In the genomic region with DNA sequence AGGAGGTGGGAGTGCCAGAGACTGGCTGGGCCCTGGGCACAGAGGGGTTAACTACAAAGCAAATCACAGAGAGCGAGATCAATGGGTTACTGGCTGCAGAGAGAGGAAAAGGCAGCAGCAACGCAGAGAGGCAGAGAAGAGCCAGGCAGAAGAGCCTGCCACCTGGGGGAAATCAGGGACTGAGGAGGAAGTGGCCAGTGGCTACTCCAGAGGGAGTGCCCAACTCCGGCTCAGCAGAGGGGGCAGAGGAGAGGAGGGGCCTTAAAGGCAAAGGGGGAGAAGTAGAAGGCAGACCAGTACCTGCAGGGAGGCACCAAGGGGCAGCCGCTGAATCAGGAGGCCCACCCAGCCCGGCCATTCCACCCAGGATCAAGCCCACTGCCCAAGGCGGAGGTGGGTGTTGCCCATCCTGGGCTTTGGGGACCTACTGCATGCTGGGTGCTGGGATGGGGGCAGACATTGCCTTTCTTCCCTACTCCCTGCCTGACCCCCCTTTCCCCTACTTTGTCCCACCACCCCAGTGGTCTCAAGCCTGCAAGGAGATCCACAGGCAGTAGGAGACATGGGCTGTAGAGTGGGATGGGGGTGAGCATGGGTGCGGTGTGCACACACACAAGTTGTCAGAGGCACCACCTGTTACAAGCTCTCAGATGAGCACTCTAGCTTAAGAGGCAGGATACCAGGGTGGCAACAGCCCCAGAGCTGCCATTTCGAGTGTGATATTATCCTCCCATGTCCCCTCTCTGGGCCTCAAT, we compare ENCODE assay signal across 29 cellular contexts. TPM values are rescaled to one million over a fixed set of nuclear protein-coding genes. Genes with fewer than 3 reads are reported as not detected.
DNase-seq lines count a peak whose midpoint lies in the region; TF ChIP-seq lines count a peak whose summit lies in the region.
"Had no signal": no experiment of that assay in that cellular context is flagged by ENCODE, and none has a peak within 500 bp of the region (broad histone marks: within the 10 kb centered on the region; RNA-seq: fewer than 3 reads in every experiment).

No MANE protein-coding gene starts in this region.

- peak overlapping the region; percentile 29 for H3K9ac ChIP-seq in neural cell (ENCODE audit: low read length)
- H3K9ac ChIP-seq: KMS-11 had no signal

- H4K20me1 ChIP-seq in neural cell (ENCODE audit: insufficient read depth), result no peaks in the 10 kb centered on the region

- CTCF ChIA-PET in CD8-positive, alpha-beta memory T cell (lab: Charles Lee), result interaction anchor here (1.8 kb wide), 1 partner anchor 143 kb away, joined by 4 read pairs; no protein-coding TSS in a partner anchor

- POLR2A ChIA-PET in CD8-positive, alpha-beta memory T cell (lab: Charles Lee), result no interaction called here

- H3K27me3 ChIP-seq in neural cell (ENCODE audit: insufficient read depth, low read depth, low read length) (peaks cover 56% of the 10 kb centered on the region), ovary (no peaks in the 10 kb centered on the region)
- H3K27me3 ChIP-seq in CD8-positive, alpha-beta memory T cell (ENCODE audit: insufficient read depth, low read length, poor library complexity, severe bottlenecking), result no peaks in the 10 kb centered on the region
- H3K27me3 ChIP-seq: ascending aorta had no signal

- DNase-seq in DMS53 (lab: John Stamatoyannopoulos, UW), result peak; percentile 28
- no peak for DNase-seq in DMS53 treated with DMSO at 0.1 percent for 48 hours (lab: John Stamatoyannopoulos, UW; ENCODE audit: unreplicated experiment)
- peak; percentile 41 for DNase-seq in NCI-H510A treated with DMSO at 0.1 percent for 48 hours (lab: John Stamatoyannopoulos, UW)
- DNase-seq in glutamatergic neuron, result no peak
- DNase-seq in ovary, result no peak
- DNase-seq in CD8-positive, alpha-beta memory T cell, result no peak
- DNase-seq in AG20443 (ENCODE audit: low spot score), result no peak
- DNase-seq: activated CD4-positive, alpha-beta T cell treated with anti-CD3 and anti-CD28 coated beads, Interleukin-2, amount 50 U/mL, for 1 hour; AML-193; dorsolateral prefrontal cortex; heart left ventricle; immature natural killer cell; NCI-H1694 treated with DMSO at 0.1 percent for 48 hours; NCI-H774; Right ventricle myocardium superior; spleen; stimulated activated CD4-positive, alpha-beta T cell treated with anti-CD3 and anti-CD28 coated beads, Interleukin-4, amount 100 ng/mL, for 4 hours; stomach; T-helper 2 cell; transverse colon had no signal

- no peaks in the 10 kb centered on the region for H3K36me3 Mint-ChIP-seq in glutamatergic neuron (ENCODE audit: unreplicated experiment)
- H3K36me3 Mint-ChIP-seq in CD8-positive, alpha-beta memory T cell, result no peaks in the 10 kb centered on the region
- H3K36me3 Mint-ChIP-seq: activated naive CD8-positive, alpha-beta T cell; immature natural killer cell had no signal

- whole genome bisulfite sequencing in ovary, 3 donors, result 54 to 61% (median 60%) methylated on average over 8 of the region's 8 CpGs

- TF ChIP-seq POLR2A in ovary (IDR thresholded peaks at IDR 0.05), result no peak

- H3K4me2 ChIP-seq in neural cell (ENCODE audit: low read length), result no peak overlapping the region
- H3K4me2 ChIP-seq: KMS-11 had no signal

- no peaks in the 10 kb centered on the region for H3K79me2 ChIP-seq in neural cell (replicated peaks; ENCODE audit: insufficient read depth, low read length)

- H3F3A ChIP-seq in neural cell (ENCODE audit: insufficient read depth, low read length, poor library complexity, severe bottlenecking), result no peaks in the 10 kb centered on the region

- peaks cover 8% of the 10 kb centered on the region for H3K9me3 Mint-ChIP-seq in glutamatergic neuron (ENCODE audit: unreplicated experiment)
- H3K9me3 Mint-ChIP-seq in CD8-positive, alpha-beta memory T cell, result no peaks in the 10 kb centered on the region
- H3K9me3 Mint-ChIP-seq: activated T-helper 17 cell treated with anti-CD3 and anti-CD28 coated beads, Interleukin-2, amount 50 U/mL, for 72 hours; immature natural killer cell had no signal

- no peak overlapping the region for H3K27ac Mint-ChIP-seq in glutamatergic neuron (ENCODE audit: unreplicated experiment)
- H3K27ac Mint-ChIP-seq in CD8-positive, alpha-beta memory T cell, result peak overlapping the region in 1 of 8 donors; percentile 48
- H3K27ac Mint-ChIP-seq: activated naive CD8-positive, alpha-beta T cell; activated T-helper 17 cell treated with anti-CD3 and anti-CD28 coated beads, Interleukin-2, amount 50 U/mL, for 72 hours; immature natural killer cell had no signal

- peaks cover 6% of the 10 kb centered on the region for H3K4me1 ChIP-seq in ovary (ENCODE audit: insufficient read depth)
- peaks cover 17% of the 10 kb centered on the region for H3K4me1 ChIP-seq in CD8-positive, alpha-beta memory T cell (ENCODE audit: insufficient read depth, low read length)

- H3K9me3 ChIP-seq in neural cell (ENCODE audit: low read length) (no peaks in the 10 kb centered on the region), ovary (no peaks in the 10 kb centered on the region)
- H3K9me3 ChIP-seq in CD8-positive, alpha-beta memory T cell (ENCODE audit: low read length), result no peaks in the 10 kb centered on the region
- H3K9me3 ChIP-seq: ascending aorta, heart left ventricle, spleen, stomach, transverse colon had no signal

- H3K36me3 ChIP-seq in neural cell (ENCODE audit: insufficient read depth, low read length), result no peaks in the 10 kb centered on the region
- H3K36me3 ChIP-seq in ovary, result no peaks in the 10 kb centered on the region
- no peaks in the 10 kb centered on the region for H3K36me3 ChIP-seq in CD8-positive, alpha-beta memory T cell (ENCODE audit: insufficient read depth, low read length)
- H3K36me3 ChIP-seq: ascending aorta, heart left ventricle, spleen, stomach, transverse colon had no signal

- intact Hi-C loops in ovary (cut with DNase I), result loop anchor here in 1 of 4 donors (5.0 kb wide), 1 partner anchor 40 kb away; no protein-coding TSS in a partner anchor

- H3K27ac ChIP-seq in neural cell (ENCODE audit: low read length) (no peak overlapping the region), ovary (no peak overlapping the region)
- no peak overlapping the region for H3K27ac ChIP-seq in CD8-positive, alpha-beta memory T cell (ENCODE audit: low read depth, low read length)
- H3K27ac ChIP-seq: 22Rv1, ascending aorta, dorsolateral prefrontal cortex, epithelial cell of prostate, heart left ventricle, KMS-11, spleen, stomach, transverse colon had no signal

- H3K27me3 Mint-ChIP-seq in glutamatergic neuron (ENCODE audit: unreplicated experiment), result peaks cover 27% of the 10 kb centered on the region
- H3K27me3 Mint-ChIP-seq in CD8-positive, alpha-beta memory T cell, result peaks cover 13 to 26% of the 10 kb centered on the region in 2 donors

- H3K4me1 Mint-ChIP-seq in glutamatergic neuron (ENCODE audit: low read depth, unreplicated experiment), result peaks cover 6% of the 10 kb centered on the region
- peaks cover 11 to 23% (median 15%) of the 10 kb centered on the region in 3 donors for H3K4me1 Mint-ChIP-seq in CD8-positive, alpha-beta memory T cell
- H3K4me1 Mint-ChIP-seq: activated T-helper 17 cell treated with anti-CD3 and anti-CD28 coated beads, Interleukin-2, amount 50 U/mL, for 72 hours had no signal

- H3K4me3 Mint-ChIP-seq in glutamatergic neuron (ENCODE audit: unreplicated experiment), result peak overlapping the region; percentile 48
- peak overlapping the region in 1 of 7 donors; percentile 48 for H3K4me3 Mint-ChIP-seq in CD8-positive, alpha-beta memory T cell
- H3K4me3 Mint-ChIP-seq: activated naive CD8-positive, alpha-beta T cell; activated T-helper 17 cell treated with anti-CD3 and anti-CD28 coated beads, Interleukin-2, amount 50 U/mL, for 72 hours had no signal

- TF ChIP-seq CTCF in glutamatergic neuron (IDR thresholded peaks at IDR 0.05; ENCODE audit: partially characterized antibody, unreplicated experiment), result no peak
- TF ChIP-seq CTCF in neural cell (IDR thresholded peaks at IDR 0.05; ENCODE audit: poor library complexity, severe bottlenecking), result peak; percentile 25
- TF ChIP-seq CTCF in ovary (IDR thresholded peaks at IDR 0.05), result no peak

- H3K9me2 ChIP-seq in neural cell (ENCODE audit: insufficient read depth, low read length), result no peaks in the 10 kb centered on the region

- H2AFZ ChIP-seq in neural cell (ENCODE audit: low read depth, low read length), result no peak overlapping the region

- TF ChIP-seq EP300 in neural cell (conservative IDR thresholded peaks at IDR 0.05; ENCODE audit: poor library complexity, severe bottlenecking) (no peak), ovary (IDR thresholded peaks at IDR 0.05) (no peak)

- peak; percentile 13 for TF ChIP-seq RAD21 in neural cell (conservative IDR thresholded peaks at IDR 0.05)

- peak overlapping the region; percentile 30 for H3K4me3 ChIP-seq in neural cell (ENCODE audit: low read length)
- H3K4me3 ChIP-seq in ovary, result no peak overlapping the region
- H3K4me3 ChIP-seq in CD8-positive, alpha-beta memory T cell (ENCODE audit: low read length), result no peak overlapping the region
- H3K4me3 ChIP-seq: ascending aorta, dorsolateral prefrontal cortex, heart left ventricle, spleen, stomach, transverse colon had no signal

TF ChIP-seq in neural cell, 6 proteins besides CTCF, POLR2A, EP300 and RAD21:
- TF ChIP-seq EZH2 (IDR thresholded peaks at IDR 0.05; ENCODE audit: borderline replicate concordance, insufficient read depth, low read length, poor library complexity, severe bottlenecking) (no peak), SMC3 (conservative IDR thresholded peaks at IDR 0.05; ENCODE audit: poor library complexity) (peak; percentile 29)

RNA-seq across cellular contexts. Expression of gene GALR3, which starts 0.9 kb away (rescaled TPM):
- total RNA-seq in glutamatergic neuron (ENCODE audit: unreplicated experiment) (not detected), ovary (not detected)
- polyA plus RNA-seq in neural cell (0.73 TPM in 1 of 2 replicates, not detected in the other), ovary (not detected)
- polyA minus RNA-seq in neural cell, result not detected in 2 replicates
- not detected for total RNA-seq in CD8-positive, alpha-beta memory T cell
- not detected for polyA plus RNA-seq in CD8-positive, alpha-beta memory T cell
- total RNA-seq: activated T-helper 17 cell treated with anti-CD3 and anti-CD28 coated beads, Interleukin-2, amount 50 U/mL, for 72 hours; ascending aorta; heart left ventricle; liver; omental fat pad; Right ventricle myocardium superior; spleen; stomach; transverse colon had no signal
- polyA plus RNA-seq: heart left ventricle, immature natural killer cell, liver, spleen, stomach had no signal

RNA-seq across cellular contexts. Expression of gene GCAT, which starts 14.5 kb away (rescaled TPM):
- total RNA-seq in glutamatergic neuron (ENCODE audit: unreplicated experiment) (11.9 TPM), ovary (10 to 100 TPM in 3 of 7 donors, 1 to 10 TPM in 4; 2.3 to 17.7 (median 9.9) TPM)
- polyA plus RNA-seq in neural cell (12.2 and 13.0 TPM in 2 replicates), ovary (10 to 100 TPM in 1 of 2 donors, 1 to 10 TPM in 1; 2.6 to 10.6 TPM)
- 11.9 and 12.2 TPM in 2 replicates for polyA minus RNA-seq in neural cell
- total RNA-seq in CD8-positive, alpha-beta memory T cell, result 10 to 100 TPM in 1 of 2 experiments, 1 to 10 TPM in 1; 9.3 to 10.0 TPM
- 1.6 TPM for polyA plus RNA-seq in CD8-positive, alpha-beta memory T cell

RNA-seq across cellular contexts. Expression of gene ANKRD54, which starts 21.9 kb away (rescaled TPM):
- total RNA-seq in glutamatergic neuron (ENCODE audit: unreplicated experiment), result 26.7 TPM
- 92.4 and 127 TPM in 2 replicates for polyA plus RNA-seq in neural cell
- polyA minus RNA-seq in neural cell, result 51.2 and 59.2 TPM in 2 replicates
- total RNA-seq in ovary, result 10 to 100 TPM; 28.5 to 48.6 (median 36.2) TPM
- 10 to 100 TPM; 14.4 to 24.4 TPM for polyA plus RNA-seq in ovary
- total RNA-seq in CD8-positive, alpha-beta memory T cell, result 10 to 100 TPM; 27.6 to 28.7 TPM
- polyA plus RNA-seq in CD8-positive, alpha-beta memory T cell, result 11.9 TPM

RNA-seq across cellular contexts. Expression of gene EIF3L, which starts 27.0 kb away (rescaled TPM):
- total RNA-seq in glutamatergic neuron (ENCODE audit: unreplicated experiment) (526 TPM), ovary (1,000 to 10,000 TPM in 2 of 7 donors, 100 to 1,000 TPM in 5; 534 to 1,344 (median 896) TPM)
- polyA plus RNA-seq in neural cell (352 and 396 TPM in 2 replicates), ovary (1,000 to 10,000 TPM in 1 of 2 donors, 100 to 1,000 TPM in 1; 725 to 1,289 TPM)
- polyA minus RNA-seq in neural cell, result 527 and 529 TPM in 2 replicates
- total RNA-seq in CD8-positive, alpha-beta memory T cell, result 100 to 1,000 TPM; 549 to 556 TPM
- polyA plus RNA-seq in CD8-positive, alpha-beta memory T cell, result 266 TPM

Comparison
In these comparisons a context has a peak if more than half of its experiments do, and no peak if none do; other contexts are left out.
1. DNase-seq: peak in DMS53 (single experiment) and NCI-H510A treated with DMSO at 0.1 percent for 48 hours (single experiment); none in DMS53 treated with DMSO at 0.1 percent for 48 hours (single experiment), glutamatergic neuron (single experiment), ovary (0 of 5), CD8-positive, alpha-beta memory T cell (0 of 5) and AG20443 (single experiment).